ENCODE assay signal across 10 cellular contexts in the genomic region with DNA sequence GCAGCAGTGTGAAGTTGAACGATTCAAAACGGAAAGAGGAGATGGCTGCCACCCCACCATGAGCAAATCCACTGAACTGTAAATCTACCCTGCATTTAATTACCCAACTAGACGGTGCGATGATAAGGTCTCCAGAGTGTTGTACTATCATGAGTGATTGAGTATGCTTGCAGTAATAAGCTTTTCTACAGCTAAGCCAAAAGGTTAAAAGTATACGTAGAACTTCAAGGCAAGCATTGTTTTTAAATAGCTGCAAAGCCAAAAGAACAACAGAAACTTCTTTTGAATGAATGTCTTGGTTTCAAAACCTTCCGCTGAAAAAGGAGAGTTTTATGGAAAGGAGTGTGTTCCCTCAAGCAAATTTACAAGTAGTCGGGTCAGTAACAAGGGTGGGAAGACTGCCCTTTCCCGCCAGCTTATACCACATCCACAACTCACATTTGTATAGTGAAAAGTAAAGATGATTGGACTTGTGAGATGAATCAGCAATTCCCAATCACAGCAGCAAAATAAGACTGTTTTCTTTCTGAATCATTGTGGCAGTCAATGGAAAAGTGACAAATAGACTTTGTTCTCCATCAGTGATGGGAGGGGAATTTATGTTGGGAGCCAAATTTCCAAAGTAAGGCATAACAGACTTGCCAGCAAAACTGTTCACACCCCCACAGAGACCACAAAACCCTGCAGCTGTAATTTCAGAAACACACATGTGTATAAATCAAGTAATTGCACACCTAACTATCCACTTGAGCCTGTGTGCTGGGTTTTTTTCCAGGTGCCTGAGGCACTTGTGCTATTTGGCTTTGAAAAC.
DNase-seq lines count a peak whose midpoint lies in the region; ATAC-seq and TF ChIP-seq lines count a peak whose summit lies in the region.
"Had no signal": no experiment of that assay in that cellular context is flagged by ENCODE, and none has a peak within 500 bp of the region (broad histone marks: within the 10 kb centered on the region; RNA-seq: fewer than 3 reads in every experiment).

No MANE protein-coding gene starts in this region.

- ATAC-seq in thoracic aorta (ENCODE audit: insufficient number of reproducible peaks, low FRiP score, low read depth) (no peak), GM19455 (IDR thresholded peaks at IDR 0.05; ENCODE audit: unreplicated experiment) (no peak), HG03342 (IDR thresholded peaks at IDR 0.05; ENCODE audit: unreplicated experiment) (no peak)
- no peak for ATAC-seq in stimulated activated effector memory CD8-positive, alpha-beta T cell treated with anti-CD3 and anti-CD28 coated beads, Interleukin-12 subunit alpha, Interleukin-12 subunit beta, amount 100 ng/mL, for 72 hours
- ATAC-seq: left lung had no signal

- H3K27ac Mint-ChIP-seq in stimulated activated effector memory CD8-positive, alpha-beta T cell treated with anti-CD3 and anti-CD28 coated beads, Interleukin-12 subunit alpha, Interleukin-12 subunit beta, amount 100 ng/mL, for 72 hours = no peak overlapping the region

- no peaks in the 10 kb centered on the region for H3K36me3 ChIP-seq in adipocyte (ENCODE audit: control insufficient read depth, insufficient read depth, low read length, severe bottlenecking)
- no peaks in the 10 kb centered on the region for H3K36me3 ChIP-seq in thoracic aorta
- H3K36me3 ChIP-seq: left lung had no signal

- TF ChIP-seq CTCF in thoracic aorta (IDR thresholded peaks at IDR 0.05) = no peak

- H3K4me3 Mint-ChIP-seq in stimulated activated effector memory CD8-positive, alpha-beta T cell treated with anti-CD3 and anti-CD28 coated beads, Interleukin-12 subunit alpha, Interleukin-12 subunit beta, amount 100 ng/mL, for 72 hours = no peak overlapping the region

- H3K4me3 ChIP-seq in adipocyte (ENCODE audit: low read length) = peak overlapping the region; percentile 57
- peak overlapping the region; percentile 4 for H3K4me3 ChIP-seq in thoracic aorta
- H3K4me3 ChIP-seq: left lung had no signal

- peaks cover 12% of the 10 kb centered on the region for H3K9me3 Mint-ChIP-seq in stimulated activated effector memory CD8-positive, alpha-beta T cell treated with anti-CD3 and anti-CD28 coated beads, Interleukin-12 subunit alpha, Interleukin-12 subunit beta, amount 100 ng/mL, for 72 hours

- DNase-seq in SHP77 treated with DMSO at 0.1 percent for 48 hours (lab: John Stamatoyannopoulos, UW) = peak; percentile 48
- no peak for DNase-seq in SHP77 (lab: John Stamatoyannopoulos, UW)
- peak; percentile 54 for DNase-seq in adipocyte (ENCODE audit: low read depth)
- DNase-seq in hippocampal formation (lab: John Stamatoyannopoulos, UW) = peak; percentile 9 to 42
- no peak for DNase-seq in thoracic aorta (ENCODE audit: low spot score)
- DNase-seq in stimulated activated effector memory CD8-positive, alpha-beta T cell treated with anti-CD3 and anti-CD28 coated beads, Interleukin-12 subunit alpha, Interleukin-12 subunit beta, amount 100 ng/mL, for 72 hours (ENCODE audit: low spot score in 2 of 2) = no peak
- DNase-seq: left lung, trophoblast cell had no signal

- no peak overlapping the region for H3K9ac ChIP-seq in adipocyte (ENCODE audit: low read length)

- H3K9me3 ChIP-seq in adipocyte (ENCODE audit: control insufficient read depth, low read length) (no peaks in the 10 kb centered on the region), thoracic aorta (no peaks in the 10 kb centered on the region)
- H3K9me3 ChIP-seq: left lung had no signal

- no peaks in the 10 kb centered on the region for H3K36me3 Mint-ChIP-seq in stimulated activated effector memory CD8-positive, alpha-beta T cell treated with anti-CD3 and anti-CD28 coated beads, Interleukin-12 subunit alpha, Interleukin-12 subunit beta, amount 100 ng/mL, for 72 hours

- H3K4me1 Mint-ChIP-seq in stimulated activated effector memory CD8-positive, alpha-beta T cell treated with anti-CD3 and anti-CD28 coated beads, Interleukin-12 subunit alpha, Interleukin-12 subunit beta, amount 100 ng/mL, for 72 hours = no peaks in the 10 kb centered on the region

- H3K4me1 ChIP-seq in adipocyte (ENCODE audit: control insufficient read depth, insufficient read depth, low read length) (peaks cover 17% of the 10 kb centered on the region), thoracic aorta (ENCODE audit: control insufficient read depth in 1 of 2, low read depth in 2 of 2) (peaks cover 4 to 27% of the 10 kb centered on the region in 2 donors)
- H3K4me1 ChIP-seq: left lung had no signal

- H3K27ac ChIP-seq in thoracic aorta = no peak overlapping the region
- H3K27ac ChIP-seq: left lung had no signal

- H3K27me3 ChIP-seq in adipocyte (replicated peaks; ENCODE audit: control insufficient read depth, insufficient read depth, low read length) (no peaks in the 10 kb centered on the region), thoracic aorta (replicated peaks; ENCODE audit: insufficient read depth) (no peaks in the 10 kb centered on the region)
- H3K27me3 ChIP-seq: left lung had no signal

Comparison
In these comparisons a context has a peak if more than half of its experiments do, and no peak if none do; other contexts are left out.
1. DNase-seq: peak in SHP77 treated with DMSO at 0.1 percent for 48 hours (single experiment), adipocyte (single experiment) and hippocampal formation (2 of 2); none in SHP77 (0 of 2), thoracic aorta (single experiment) and stimulated activated effector memory CD8-positive, alpha-beta T cell treated with anti-CD3 and anti-CD28 coated beads, Interleukin-12 subunit alpha, Interleukin-12 subunit beta, amount 100 ng/mL, for 72 hours (0 of 2).